7 cellular contexts compared by ENCODE assay signal in the genomic region with DNA sequence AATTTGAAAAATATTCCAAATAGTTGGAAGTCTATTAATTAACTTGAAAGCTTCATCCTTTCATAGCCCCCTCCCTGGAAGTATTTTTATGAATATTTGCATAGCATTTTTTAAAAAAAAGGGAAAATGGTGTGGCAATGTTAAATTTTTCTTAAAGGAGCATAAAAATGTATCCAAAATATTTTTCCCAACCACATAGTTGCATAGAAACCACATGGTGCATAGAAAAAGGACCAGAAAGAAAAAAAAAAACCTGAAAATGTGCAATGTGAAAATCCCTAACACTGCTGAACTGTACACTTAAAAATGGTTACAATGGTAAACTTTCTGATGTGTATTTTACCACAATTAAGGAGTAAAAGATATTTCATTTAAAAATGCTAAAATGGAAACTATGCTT.
"Had no signal": no experiment of that assay in that cellular context is flagged by ENCODE, and none has a peak within 500 bp of the region (broad histone marks: within the 10 kb centered on the region; RNA-seq: fewer than 3 reads in every experiment).

No MANE protein-coding gene starts in this region.

- FAIRE-seq: HepG2, K562 had no signal

- DNase-seq: IMR-90, KBM-7, KG1 had no signal

- ATAC-seq: HepG2, K562 had no signal

- H3K9ac ChIP-seq: KMS-11 had no signal

- H3K4me3 ChIP-seq: K562 had no signal

- H3K27ac ChIP-seq: HL-60, KMS-11 had no signal
